ENCODE assay signal across 30 cellular contexts in genomic region chr1:214103778-214104177, GRCh38.
"Had no signal": no experiment of that assay in that cellular context is flagged by ENCODE, and none has a peak within 500 bp of the region (broad histone marks: within the 10 kb centered on the region; RNA-seq: fewer than 3 reads in every experiment).

No MANE protein-coding gene starts in this region.

- H3K36me3 ChIP-seq: adrenal gland, esophagus squamous epithelium, gastroesophageal sphincter, heart right ventricle had no signal

- H3K4me3 ChIP-seq: adrenal gland, body of pancreas, esophagus squamous epithelium, gastroesophageal sphincter, heart right ventricle had no signal

- H3K4me1 Mint-ChIP-seq: activated CD4-positive, alpha-beta T cell treated with anti-CD3 and anti-CD28 coated beads for 36 hours; activated naive CD4-positive, alpha-beta T cell treated with anti-CD3 and anti-CD28 coated beads, Interleukin-2, amount 50 U/mL, for 24 hours; activated naive CD8-positive, alpha-beta T cell treated with anti-CD3 and anti-CD28 coated beads for 36 hours; activated naive CD8-positive, alpha-beta T cell treated with anti-CD3 and anti-CD28 coated beads, Interleukin-2, amount 50 U/mL, for 24 hours had no signal

- H3K27me3 ChIP-seq: adrenal gland, body of pancreas, heart right ventricle had no signal

- H3K27me3 Mint-ChIP-seq: activated CD4-positive, alpha-beta T cell treated with anti-CD3 and anti-CD28 coated beads, Interleukin-2, amount 10 ng/mL, durations not matched to agents 24 days and 14 days; activated CD8-positive, alpha-beta memory T cell treated with anti-CD3 and anti-CD28 coated beads, Interleukin-2, amount 10 ng/mL, durations not matched to agents 7 days and 5 days had no signal

- H3K4me3 Mint-ChIP-seq: activated CD4-positive, alpha-beta memory T cell treated with anti-CD3 and anti-CD28 coated beads for 36 hours; activated CD4-positive, alpha-beta T cell treated with anti-CD3 and anti-CD28 coated beads for 36 hours; activated CD4-positive, alpha-beta T cell treated with anti-CD3 and anti-CD28 coated beads, Interleukin-2, amount 10 ng/mL, durations not matched to agents 24 days and 14 days; activated CD8-positive, alpha-beta memory T cell treated with anti-CD3 and anti-CD28 coated beads, Interleukin-2, amount 10 ng/mL, durations not matched to agents 7 days and 5 days; activated CD8-positive, alpha-beta T cell treated with anti-CD3 and anti-CD28 coated beads, Interleukin-2, amount 10 ng/mL, durations not matched to agents 7 days and 5 days; activated naive CD4-positive, alpha-beta T cell treated with anti-CD3 and anti-CD28 coated beads for 36 hours; activated naive CD4-positive, alpha-beta T cell treated with anti-CD3 and anti-CD28 coated beads, Interleukin-2, amount 50 U/mL, for 24 hours; activated naive CD8-positive, alpha-beta T cell treated with anti-CD3 and anti-CD28 coated beads for 36 hours; activated naive CD8-positive, alpha-beta T cell treated with anti-CD3 and anti-CD28 coated beads, Interleukin-2, amount 50 U/mL, for 24 hours; activated T-helper 1 cell treated with anti-CD3 and anti-CD28 coated beads, Interleukin-12 subunit alpha, Interleukin-12 subunit beta, Interleukin-2, Interleukin-4 antibody, amounts not matched to agents 30 ng/mL and 10 ng/mL and 1 ng/mL, durations not matched to agents 14 hours and 24 hours and 36 hours had no signal

- H3K4me1 ChIP-seq: esophagus squamous epithelium, gastroesophageal sphincter had no signal

- H3K9me3 Mint-ChIP-seq: activated CD4-positive, alpha-beta T cell treated with anti-CD3 and anti-CD28 coated beads, Interleukin-2, amount 10 ng/mL, durations not matched to agents 24 days and 14 days; activated naive CD4-positive, alpha-beta T cell treated with anti-CD3 and anti-CD28 coated beads, Interleukin-2, amount 50 U/mL, for 24 hours; activated naive CD8-positive, alpha-beta T cell treated with anti-CD3 and anti-CD28 coated beads for 36 hours; activated naive CD8-positive, alpha-beta T cell treated with anti-CD3 and anti-CD28 coated beads, Interleukin-2, amount 50 U/mL, for 24 hours; activated T-helper 1 cell treated with anti-CD3 and anti-CD28 coated beads, Interleukin-12 subunit alpha, Interleukin-12 subunit beta, Interleukin-2, Interleukin-4 antibody, amounts not matched to agents 30 ng/mL and 10 ng/mL and 1 ng/mL, durations not matched to agents 14 hours and 24 hours and 36 hours; activated T-helper 2 cell treated with anti-CD3 and anti-CD28 coated beads, Interferon-gamma antibody, Interleukin-2, Interleukin-4, amounts not matched to agents 10 μg/mL and 5 μg/mL and 100 μg/mL, durations not matched to agents 14 hours and 24 hours and 36 hours had no signal

- H3K27ac Mint-ChIP-seq: activated CD4-positive, alpha-beta memory T cell treated with anti-CD3 and anti-CD28 coated beads for 36 hours; activated CD4-positive, alpha-beta T cell treated with anti-CD3 and anti-CD28 coated beads for 36 hours; activated CD4-positive, alpha-beta T cell treated with anti-CD3 and anti-CD28 coated beads, Interleukin-2, amount 10 ng/mL, durations not matched to agents 24 days and 14 days; activated CD8-positive, alpha-beta memory T cell treated with anti-CD3 and anti-CD28 coated beads, Interleukin-2, amount 10 ng/mL, durations not matched to agents 7 days and 5 days; activated CD8-positive, alpha-beta T cell treated with anti-CD3 and anti-CD28 coated beads, Interleukin-2, amount 10 ng/mL, durations not matched to agents 7 days and 5 days; activated naive CD4-positive, alpha-beta T cell treated with anti-CD3 and anti-CD28 coated beads for 36 hours; activated naive CD4-positive, alpha-beta T cell treated with anti-CD3 and anti-CD28 coated beads, Interleukin-2, amount 50 U/mL, for 24 hours; activated naive CD8-positive, alpha-beta T cell treated with anti-CD3 and anti-CD28 coated beads for 36 hours; activated naive CD8-positive, alpha-beta T cell treated with anti-CD3 and anti-CD28 coated beads, Interleukin-2, amount 50 U/mL, for 24 hours; activated T-helper 1 cell treated with anti-CD3 and anti-CD28 coated beads, Interleukin-12 subunit alpha, Interleukin-12 subunit beta, Interleukin-2, Interleukin-4 antibody, amounts not matched to agents 30 ng/mL and 10 ng/mL and 1 ng/mL, durations not matched to agents 14 hours and 24 hours and 36 hours; activated T-helper 2 cell treated with anti-CD3 and anti-CD28 coated beads, Interferon-gamma antibody, Interleukin-2, Interleukin-4, amounts not matched to agents 10 μg/mL and 5 μg/mL and 100 μg/mL, durations not matched to agents 14 hours and 24 hours and 36 hours had no signal

- H3K27ac ChIP-seq: body of pancreas, epithelial cell of prostate, esophagus squamous epithelium, gastroesophageal sphincter, heart right ventricle had no signal

- DNase-seq: activated CD4-positive, alpha-beta memory T cell treated with anti-CD3 and anti-CD28 coated beads for 36 hours; activated CD4-positive, alpha-beta T cell treated with anti-CD3 and anti-CD28 coated beads for 36 hours; activated CD4-positive, alpha-beta T cell treated with anti-CD3 and anti-CD28 coated beads, Interleukin-2, amount 10 ng/mL, durations not matched to agents 24 days and 14 days; activated CD4-positive, CD25-positive, alpha-beta regulatory T cell; activated CD4-positive, CD25-positive, alpha-beta regulatory T cell treated with anti-CD3 and anti-CD28 coated beads, Interleukin-2, amount 50 U/mL, for 72 hours; activated CD8-positive, alpha-beta memory T cell treated with anti-CD3 and anti-CD28 coated beads, Interleukin-2, amount 10 ng/mL, durations not matched to agents 7 days and 5 days; activated CD8-positive, alpha-beta memory T cell treated with anti-CD3 and anti-CD28 coated beads, Interleukin-2, amount 50 U/mL, for 4 hours; activated CD8-positive, alpha-beta T cell treated with anti-CD3 and anti-CD28 coated beads, Interleukin-2, amount 10 ng/mL, durations not matched to agents 7 days and 5 days; activated effector memory CD4-positive, alpha-beta T cell treated with anti-CD3 and anti-CD28 coated beads, Interleukin-2, amount 50 U/mL, for 16 hours; activated naive CD4-positive, alpha-beta T cell treated with anti-CD3 and anti-CD28 coated beads for 36 hours; activated naive CD8-positive, alpha-beta T cell treated with anti-CD3 and anti-CD28 coated beads for 36 hours; activated naive CD8-positive, alpha-beta T cell treated with anti-CD3 and anti-CD28 coated beads, Interleukin-2, amount 50 U/mL, for 24 hours; activated T-cell treated with anti-CD3 and anti-CD28 coated beads, Interleukin-2, amount 50 U/mL, for 1 hour; activated T-cell treated with anti-CD3 and anti-CD28 coated beads, Interleukin-2, amount 50 U/mL, for 48 hours; adrenal gland; amygdala; aorta; body of pancreas; caudate nucleus; cortex of kidney; effector CD8-positive, alpha-beta T cell; esophagus squamous epithelium; foreskin melanocyte; heart right ventricle; T-helper 2 cell had no signal

- H3K36me3 Mint-ChIP-seq: activated CD4-positive, alpha-beta memory T cell treated with anti-CD3 and anti-CD28 coated beads for 36 hours; activated CD8-positive, alpha-beta memory T cell treated with anti-CD3 and anti-CD28 coated beads, Interleukin-2, amount 10 ng/mL, durations not matched to agents 7 days and 5 days; activated naive CD8-positive, alpha-beta T cell treated with anti-CD3 and anti-CD28 coated beads for 36 hours had no signal

- H3K9me3 ChIP-seq: adrenal gland, body of pancreas, esophagus squamous epithelium had no signal

- ATAC-seq: activated CD4-positive, alpha-beta T cell treated with anti-CD3 and anti-CD28 coated beads for 36 hours; activated CD8-positive, alpha-beta memory T cell treated with anti-CD3 and anti-CD28 coated beads, Interleukin-2, amount 10 ng/mL, durations not matched to agents 7 days and 5 days; activated CD8-positive, alpha-beta T cell treated with anti-CD3 and anti-CD28 coated beads, Interleukin-2, amount 10 ng/mL, durations not matched to agents 7 days and 5 days; activated naive CD8-positive, alpha-beta T cell treated with anti-CD3 and anti-CD28 coated beads, Interleukin-2, amount 50 U/mL, for 24 hours; body of pancreas; gastroesophageal sphincter; heart right ventricle had no signal
